19 cellular contexts compared by ENCODE assay signal in the genomic region with DNA sequence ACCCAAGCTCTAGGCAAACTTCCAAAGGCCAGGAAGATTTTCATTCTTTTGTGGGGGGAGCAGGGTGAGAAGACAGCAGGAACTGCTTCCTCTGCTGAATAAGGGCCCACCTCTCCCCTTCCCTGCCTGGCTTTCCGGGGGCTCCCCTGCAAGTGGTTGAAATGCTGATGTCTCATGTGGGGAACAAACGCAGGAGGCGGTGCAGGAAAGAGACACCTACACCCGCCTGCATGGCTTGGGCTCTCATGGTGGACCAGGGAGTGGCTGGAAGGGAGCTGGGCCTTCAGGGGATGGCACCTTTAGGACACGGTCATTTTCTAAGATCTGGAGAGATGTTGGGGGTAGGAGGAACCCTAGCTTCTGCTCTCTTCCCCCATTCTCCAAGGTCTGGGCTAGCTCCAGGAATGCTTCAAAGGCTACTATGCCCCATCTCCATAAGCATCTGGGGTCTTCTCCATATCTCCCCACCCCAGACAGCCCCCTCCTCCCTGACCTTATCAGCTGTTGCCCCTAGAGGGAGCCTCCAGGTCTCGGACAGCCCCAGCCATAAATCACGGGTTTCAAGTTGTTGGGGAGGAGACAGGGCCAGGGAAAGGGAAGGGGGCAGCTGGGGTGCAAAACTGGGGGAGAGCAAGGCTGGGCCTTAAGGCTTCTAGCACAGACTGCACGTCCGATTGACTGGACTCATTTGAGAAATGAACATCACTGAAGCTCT.
DNase-seq lines count a peak whose midpoint lies in the region; ATAC-seq and TF ChIP-seq lines count a peak whose summit lies in the region.
"Had no signal": no experiment of that assay in that cellular context is flagged by ENCODE, and none has a peak within 500 bp of the region (broad histone marks: within the 10 kb centered on the region; RNA-seq: fewer than 3 reads in every experiment).

No MANE protein-coding gene starts in this region.

- no peaks in the 10 kb centered on the region; the same call in 1 of the 2 replicates for H4K20me1 ChIP-seq in DND-41 (ENCODE audit: insufficient read depth, low read length)
- no peaks in the 10 kb centered on the region for H4K20me1 ChIP-seq in HCT116 (ENCODE audit: insufficient read depth)

- no peak overlapping the region for H3K4me3 ChIP-seq in DND-41 (ENCODE audit: low read depth in 1 of 2, low read length in 2 of 2)
- no peak overlapping the region for H3K4me3 ChIP-seq in HCT116 (replicated peaks in 1 of 2; ENCODE audit: low read depth in 1 of 2, low read length in 2 of 2)
- no peak overlapping the region for H3K4me3 ChIP-seq in WERI-Rb-1 (ENCODE audit: low read depth, low read length)
- H3K4me3 ChIP-seq in testis = no peak overlapping the region
- H3K4me3 ChIP-seq: breast epithelium, GM23248, left lung, MG63, prostate gland had no signal

- H3K79me2 ChIP-seq in DND-41 (ENCODE audit: insufficient read depth, low read length) = no peaks in the 10 kb centered on the region
- no peaks in the 10 kb centered on the region for H3K79me2 ChIP-seq in HCT116 (ENCODE audit: insufficient read depth, low read length)

- RAD21 ChIA-PET in HCT116 (lab: Charles Lee; ENCODE audit: low non-redundant PET in 1 of 2, low total read pairs in 2 of 2, uncharacterized antibody in 2 of 2, unreplicated experiment in 2 of 2) = interaction anchor here in 1 of 2 experiments (1.7 kb wide), 1 partner anchor 96 kb away, joined by 4 read pairs; no protein-coding TSS in a partner anchor

- peaks cover 39% of the 10 kb centered on the region for H3K27me3 Mint-ChIP-seq in nephron progenitor cell (ENCODE audit: low read depth, poor library complexity)

- H3K27me3 ChIP-seq in DND-41 (ENCODE audit: insufficient read depth, low read length, poor library complexity) (peaks cover 21% of the 10 kb centered on the region), HCT116 (ENCODE audit: insufficient read depth, low read length) (no peaks in the 10 kb centered on the region), WERI-Rb-1 (ENCODE audit: insufficient read depth, low read depth, severe bottlenecking) (no peaks in the 10 kb centered on the region), testis (no peaks in the 10 kb centered on the region)
- H3K27me3 ChIP-seq: breast epithelium, left lung, MG63 had no signal

- no peak overlapping the region for H3K4me3 Mint-ChIP-seq in nephron progenitor cell
- H3K4me3 Mint-ChIP-seq: stimulated activated naive CD8-positive, alpha-beta T cell treated with anti-CD3 and anti-CD28 coated beads, Interleukin-15, amount 100 ng/mL, for 72 hours had no signal

- no peaks in the 10 kb centered on the region for H3K9me2 ChIP-seq in HCT116 (ENCODE audit: insufficient read depth)

- H3K4me1 Mint-ChIP-seq in nephron progenitor cell = peaks cover 7% of the 10 kb centered on the region

- H3K9ac ChIP-seq in DND-41 (ENCODE audit: low read depth, low read length) = no peak overlapping the region
- H3K9ac ChIP-seq in HCT116 (ENCODE audit: low read length) = no peak overlapping the region
- H3K9ac ChIP-seq: GM23248 had no signal

- peaks cover 11% of the 10 kb centered on the region for H3K9me3 Mint-ChIP-seq in nephron progenitor cell
- H3K9me3 Mint-ChIP-seq: activated naive CD4-positive, alpha-beta T cell treated with anti-CD3 and anti-CD28 coated beads, Interleukin-2, amount 50 U/mL, for 72 hours; stimulated activated naive CD8-positive, alpha-beta T cell treated with anti-CD3 and anti-CD28 coated beads, Interleukin-15, amount 100 ng/mL, for 72 hours had no signal

- TF ChIP-seq POLR2A in HCT116 (IDR thresholded peaks at IDR 0.05; ENCODE audit: borderline replicate concordance, extremely low read depth, insufficient read depth, insufficient read length) (no peak), testis (IDR thresholded peaks at IDR 0.05) (no peak)

- H3K4me1 ChIP-seq in DND-41 (ENCODE audit: insufficient read depth, low read length) (no peaks in the 10 kb centered on the region), HCT116 (ENCODE audit: control insufficient read depth in 1 of 2, insufficient read depth in 2 of 2, low read length in 2 of 2) (peaks cover 8 to 9% of the 10 kb centered on the region in 2 experiments), testis (peaks cover 37% of the 10 kb centered on the region)
- H3K4me1 ChIP-seq: left lung had no signal

- no TSS peak for BruUV-seq in HCT116 (replicated peaks; lab: Mats Ljungman, UMichigan)

- peak; percentile 34; the same call in 1 of the 2 replicates for TF ChIP-seq RAD21 in HCT116 (IDR thresholded peaks at IDR 0.05; ENCODE audit: low read depth)

- H3K4me2 ChIP-seq in DND-41 (ENCODE audit: insufficient read depth, low read length) = no peak overlapping the region
- no peak overlapping the region for H3K4me2 ChIP-seq in HCT116 (ENCODE audit: low read length)

- 89 to 91% methylated on average over 9 of the region's 9 CpGs for WGBS in testis, 2 donors

- no peak overlapping the region for H2AFZ ChIP-seq in DND-41 (ENCODE audit: low read depth, low read length)
- no peak overlapping the region for H2AFZ ChIP-seq in HCT116 (ENCODE audit: low read depth, low read length, poor library complexity, severe bottlenecking)
- H2AFZ ChIP-seq: GM23248 had no signal

- H3K36me3 ChIP-seq in DND-41 (ENCODE audit: insufficient read depth, low read length) = no peaks in the 10 kb centered on the region
- H3K36me3 ChIP-seq in HCT116 (ENCODE audit: control insufficient read depth in 1 of 2, insufficient read depth in 2 of 2, low read length in 2 of 2) = no peaks in the 10 kb centered on the region
- no peaks in the 10 kb centered on the region; the same call in 1 of the 2 replicates for H3K36me3 ChIP-seq in WERI-Rb-1
- no peaks in the 10 kb centered on the region for H3K36me3 ChIP-seq in testis (ENCODE audit: low read depth, missing control alignments)
- H3K36me3 ChIP-seq: breast epithelium, left lung, MG63, prostate gland had no signal

- H3K27ac Mint-ChIP-seq in nephron progenitor cell = no peak overlapping the region
- H3K27ac Mint-ChIP-seq: activated naive CD4-positive, alpha-beta T cell treated with anti-CD3 and anti-CD28 coated beads, Interleukin-2, amount 50 U/mL, for 72 hours had no signal

- POLR2A ChIA-PET in HCT116 (lab: Charles Lee) = no interaction called here

- ATAC-seq in DND-41 (ENCODE audit: insufficient read depth, low read depth) (no peak), HCT116 (no peak)
- ATAC-seq: activated naive CD4-positive, alpha-beta T cell treated with anti-CD3 and anti-CD28 coated beads, Interleukin-2, amount 50 U/mL, for 72 hours; stimulated activated naive CD8-positive, alpha-beta T cell treated with anti-CD3 and anti-CD28 coated beads, Interleukin-15, amount 100 ng/mL, for 72 hours had no signal

- TF ChIP-seq CTCF in DND-41 (IDR thresholded peaks at IDR 0.05; ENCODE audit: borderline replicate concordance, extremely low read depth, low read length, poor library complexity, severe bottlenecking) = peak; percentile 19
- TF ChIP-seq CTCF in HCT116 (IDR thresholded peaks at IDR 0.05 in 2 of 3, conservative IDR thresholded peaks at IDR 0.05 in 1 of 3; ENCODE audit: borderline replicate concordance in 1 of 3, insufficient read depth in 1 of 3, low read depth in 2 of 3, low read length in 2 of 3) = peak; percentile 28 to 46 (median 35); a peak in 4 of 6 replicates
- TF ChIP-seq CTCF in WERI-Rb-1 (IDR thresholded peaks at IDR 0.05; ENCODE audit: low read depth, low read length) = 0 out of 2 replicates have a peak, but pooled peaks have one; percentile 41
- peak; percentile 13 for TF ChIP-seq CTCF in nephron progenitor cell (IDR thresholded peaks at IDR 0.05)
- TF ChIP-seq CTCF in testis (IDR thresholded peaks at IDR 0.05) = no peak

- H3K27ac ChIP-seq in DND-41 (ENCODE audit: low read length) (no peak overlapping the region), HCT116 (ENCODE audit: low read depth, low read length) (no peak overlapping the region), WERI-Rb-1 (no peak overlapping the region), testis (no peak overlapping the region)
- H3K27ac ChIP-seq: GM23248, left lung, prostate gland had no signal

- CTCF ChIA-PET in HCT116 (lab: Charles Lee) = interaction anchor here (1.0 to 1.2 kb wide), 2 partner anchors 85 to 96 kb away, joined by 4 read pairs; no protein-coding TSS in a partner anchor

- H3K9me3 ChIP-seq in DND-41 (ENCODE audit: insufficient read depth, low read length, severe bottlenecking) (no peaks in the 10 kb centered on the region), HCT116 (ENCODE audit: control insufficient read depth in 1 of 2, insufficient read depth in 1 of 2, low read depth in 1 of 2, low read length in 2 of 2) (no peaks in the 10 kb centered on the region), WERI-Rb-1 (ENCODE audit: severe bottlenecking) (peaks cover 4% of the 10 kb centered on the region), testis (no peaks in the 10 kb centered on the region)
- H3K9me3 ChIP-seq: breast epithelium, left lung, MG63, prostate gland had no signal

- DNase-seq in DND-41 = no peak
- DNase-seq in HCT116 (ENCODE audit: low read depth, low spot score) = no peak
- DNase-seq in WERI-Rb-1 = peak; percentile 38
- DNase-seq in nephron progenitor cell = peak; percentile 30
- no peak for DNase-seq in testis
- DNase-seq in amniotic stem cell (lab: John Stamatoyannopoulos, UW) = no peak
- DNase-seq in epidermal melanocyte (ENCODE audit: insufficient read length, low spot score) = no peak
- no peak for DNase-seq in NCI-H226
- DNase-seq: activated CD4-positive, alpha-beta T cell treated with anti-CD3 and anti-CD28 coated beads, Interleukin-2, amount 50 U/mL, for 1 hour; GM23248; left lung; MG63; NCI-H748 treated with DMSO at 0.1 percent for 48 hours; SHP77; stimulated activated CD4-positive, alpha-beta T cell treated with anti-CD3 and anti-CD28 coated beads, Interleukin-12 subunit alpha, Interleukin-12 subunit beta, amount 100 ng/mL, for 4 hours; stimulated activated naive CD8-positive, alpha-beta T cell treated with anti-CD3 and anti-CD28 coated beads, Interleukin-15, amount 100 ng/mL, for 72 hours had no signal

- peaks cover 4% of the 10 kb centered on the region for H3K36me3 Mint-ChIP-seq in nephron progenitor cell (ENCODE audit: low read depth)
- H3K36me3 Mint-ChIP-seq: activated naive CD4-positive, alpha-beta T cell treated with anti-CD3 and anti-CD28 coated beads, Interleukin-2, amount 50 U/mL, for 72 hours had no signal

- intact Hi-C loops in HCT116 (cut with micrococcal nuclease) (no loop called here), testis (cut with DNase I; ENCODE audit: low total_unique reads) (loop anchor here (10.0 kb wide), 1 partner anchor 93 kb away; no protein-coding TSS in a partner anchor)

TF ChIP-seq in HCT116, 20 proteins besides CTCF, POLR2A, EP300 and RAD21 (continues in another document):
- TF ChIP-seq EZH2 (IDR thresholded peaks at IDR 0.05) = no peak
- TF ChIP-seq CBX3 (IDR thresholded peaks at IDR 0.05; ENCODE audit: low read depth) = no peak
- TF ChIP-seq SIN3A (IDR thresholded peaks at IDR 0.05; ENCODE audit: low read depth) = no peak

Comparison
In these comparisons a context has a peak if more than half of its experiments do, and no peak if none do; other contexts are left out.
1. DNase-seq: peak in WERI-Rb-1 (single experiment) and nephron progenitor cell (single experiment); none in DND-41 (single experiment), HCT116 (single experiment), testis (single experiment), amniotic stem cell (single experiment), epidermal melanocyte (single experiment) and NCI-H226 (single experiment).
2. CTCF ChIP-seq: peak in DND-41 (single experiment), HCT116 (3 of 3), WERI-Rb-1 (single experiment) and nephron progenitor cell (single experiment); none in testis (0 of 3).